Comparison of ENCODE assay signal across 22 cellular contexts in the genomic region with DNA sequence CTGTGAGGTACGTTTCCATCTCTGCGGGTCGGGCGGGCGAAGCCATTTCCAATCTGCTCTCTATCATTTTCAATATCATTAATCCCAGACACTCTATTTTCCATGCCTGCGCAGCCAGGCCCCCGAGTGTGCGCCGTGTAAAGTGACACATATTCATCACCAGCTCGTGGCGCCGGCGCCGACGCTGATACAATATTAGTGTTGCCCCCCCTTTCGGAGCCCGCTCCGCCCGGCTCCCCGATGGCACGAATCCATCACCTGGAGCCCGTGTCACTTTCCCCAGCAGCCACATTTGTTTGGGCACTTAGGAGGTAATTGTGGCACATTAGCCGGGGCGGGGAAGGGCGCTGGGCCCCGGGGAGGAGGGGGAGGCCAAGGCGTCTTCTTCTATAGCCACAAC. TPM values are rescaled to one million over a fixed set of nuclear protein-coding genes. Genes with fewer than 3 reads are reported as not detected.
"Had no signal": no experiment of that assay in that cellular context is flagged by ENCODE, and none has a peak within 500 bp of the region (broad histone marks: within the 10 kb centered on the region; RNA-seq: fewer than 3 reads in every experiment).

No MANE protein-coding gene starts in this region.

- DNase-seq: activated CD4-positive, alpha-beta memory T cell treated with anti-CD3 and anti-CD28 coated beads for 36 hours; activated CD4-positive, alpha-beta T cell treated with anti-CD3 and anti-CD28 coated beads for 48 hours; activated naive CD4-positive, alpha-beta T cell treated with Interleukin-2 at 50 U/mL for 16 hours; activated naive CD8-positive, alpha-beta T cell treated with anti-CD3 and anti-CD28 coated beads, Interleukin-2, amount 10 ng/mL, durations not matched to agents 7 days and 5 days; activated T-cell treated with anti-CD3 and anti-CD28 coated beads, Interleukin-2, amount 50 U/mL, for 48 hours; amniotic stem cell; colonic mucosa; hippocampal formation; kidney glomerular epithelial cell; left lung; naive thymus-derived CD8-positive, alpha-beta T cell; stimulated activated CD4-positive, alpha-beta T cell treated with anti-CD3 and anti-CD28 coated beads, Interleukin-2, amount 100 ng/mL, for 48 hours; stimulated activated CD8-positive, alpha-beta memory T cell treated with anti-CD3 and anti-CD28 coated beads, Interleukin-4, amount 100 ng/mL, for 48 hours; stimulated activated naive B cell treated with anti-CD40 and anti-IgM and Interleukin-4, amounts not matched to agents 10 μg/mL and 1 μg/mL and 100 μg/mL, for 72 hours; trophoblast cell; uterus had no signal

- ATAC-seq: left lung; naive thymus-derived CD8-positive, alpha-beta T cell; stimulated activated naive B cell treated with anti-CD40 and anti-IgM and Interleukin-4, amounts not matched to agents 10 μg/mL and 1 μg/mL and 100 μg/mL, for 72 hours had no signal

RNA-seq across cellular contexts. Expression of a gene that starts 33.7 kb away (rescaled TPM):
- total RNA-seq: breast epithelium; colonic mucosa; esophagus muscularis mucosa; frontal cortex; left lung; naive thymus-derived CD8-positive, alpha-beta T cell; osteoblast; posterior vena cava; temporal lobe had no signal
